In the genomic region with DNA sequence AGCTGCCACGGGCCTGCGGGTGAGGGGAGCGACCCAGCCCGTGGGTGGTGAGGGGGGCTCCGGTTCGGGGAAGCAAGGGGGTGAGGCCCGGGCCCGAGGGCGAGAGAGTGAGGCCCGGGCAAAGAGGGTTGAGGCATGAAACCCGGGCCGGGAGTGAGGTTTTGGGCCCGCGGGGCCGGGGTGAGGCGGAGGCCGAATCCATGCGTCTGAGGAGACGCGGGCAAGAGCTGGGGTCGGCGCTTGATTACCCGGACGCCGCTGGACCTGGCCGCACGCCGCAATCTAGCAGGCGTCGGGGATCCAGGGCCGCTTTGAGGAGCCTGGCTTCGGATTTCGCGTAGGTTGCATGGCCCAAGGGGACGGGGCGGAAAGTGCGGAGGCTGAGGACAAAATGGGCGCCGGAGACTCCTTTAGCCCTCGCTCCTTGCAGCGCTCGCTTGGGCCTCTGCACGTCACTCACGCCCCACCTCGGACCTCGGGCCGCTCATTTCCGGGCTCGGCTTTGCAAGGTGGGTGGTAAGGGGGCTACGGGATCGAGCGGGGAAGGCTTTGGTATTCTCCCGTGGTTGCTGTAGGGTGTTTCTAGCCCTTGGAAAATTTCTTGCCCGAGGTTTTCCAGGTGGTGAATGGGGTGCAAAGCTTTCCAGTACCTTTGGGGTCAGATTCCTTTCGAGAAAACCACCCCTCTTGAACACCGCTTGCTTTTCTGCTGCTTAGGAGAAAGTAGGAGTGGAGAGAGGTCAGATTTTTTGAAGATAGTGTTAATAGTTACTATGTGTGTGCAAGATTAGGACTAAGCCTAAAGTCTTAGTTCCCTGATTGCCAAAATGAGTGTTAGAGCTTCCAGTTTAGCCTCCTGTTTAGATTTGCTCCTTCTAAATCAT, we compare ENCODE assay signal across 8 cellular contexts. TPM values are rescaled to one million over a fixed set of nuclear protein-coding genes. Genes with fewer than 3 reads are reported as not detected.
A peak's percentile ranks its signal among the peaks of the same experiment; 100 is the strongest.
DNase-seq lines count a peak whose midpoint lies in the region; ATAC-seq, FAIRE-seq and TF ChIP-seq lines count a peak whose summit lies in the region.

No MANE protein-coding gene starts in this region.

- TF ChIP-seq RAD21 in SK-N-SH (IDR thresholded peaks at IDR 0.05; ENCODE audit: low read length), result peak; percentile 11; the same call in 1 of the 2 replicates

- peak; percentile 37 for ATAC-seq in DND-41 (ENCODE audit: insufficient read depth, low read depth)
- ATAC-seq in GM21381 (IDR thresholded peaks at IDR 0.05; ENCODE audit: unreplicated experiment), result peak; percentile 44
- peak; percentile 73 to 76 for ATAC-seq in right cardiac atrium

- CTCF ChIA-PET in SK-N-SH (lab: Yijun Ruan, JAX), result interaction anchor here (0.8 to 1.4 kb wide), 4 partner anchors 10 to 29 kb away, joined by 3 read pairs; no protein-coding TSS in a partner anchor

- POLR2A ChIA-PET in SK-N-SH (lab: Yijun Ruan, JAX), result interaction anchor here (0.6 to 0.8 kb wide), 2 partner anchors 109 to 276 kb away, joined by 3 to 4 read pairs; partner anchors contain the start of gene SPSB4

- peaks cover 9% of the 10 kb centered on the region for H3F3A ChIP-seq in SK-N-SH (replicated peaks; ENCODE audit: insufficient read depth)

- peak overlapping the region; percentile 75 for H3K4me2 ChIP-seq in DND-41 (ENCODE audit: insufficient read depth, low read length)
- H3K4me2 ChIP-seq in SK-N-SH, result peak overlapping the region; percentile 95

- H3K9ac ChIP-seq in DND-41 (ENCODE audit: low read depth, low read length) (peak overlapping the region; percentile 90), SK-N-SH (peak overlapping the region; percentile 96)

- intact Hi-C loops in right cardiac atrium (cut with DNase I), result no loop called here

- peaks cover 8% of the 10 kb centered on the region; the same call in 1 of the 2 replicates for H3K36me3 ChIP-seq in DND-41 (ENCODE audit: insufficient read depth, low read length)
- peaks cover 0 to 6% of the 10 kb centered on the region in 2 experiments for H3K36me3 ChIP-seq in SK-N-SH (replicated peaks in 1 of 2; ENCODE audit: control insufficient read depth in 1 of 2, insufficient read depth in 2 of 2, low read length in 1 of 2)

- H4K20me1 ChIP-seq in DND-41 (ENCODE audit: insufficient read depth, low read length) (peaks cover 21% of the 10 kb centered on the region; the same call in 1 of the 2 replicates), SK-N-SH (ENCODE audit: insufficient read depth) (peaks cover 37% of the 10 kb centered on the region)

- H3K27ac ChIP-seq in DND-41 (ENCODE audit: low read length) (peak overlapping the region; percentile 88), SK-N-SH (ENCODE audit: low read depth in 2 of 2, low read length in 1 of 2) (peak overlapping the region; percentile 90 to 91), right cardiac atrium (ENCODE audit: low read length) (peak overlapping the region; percentile 90)

- no peaks in the 10 kb centered on the region for H3K27me3 ChIP-seq in DND-41 (ENCODE audit: insufficient read depth, low read length, poor library complexity)
- no peaks in the 10 kb centered on the region for H3K27me3 ChIP-seq in SK-N-SH (ENCODE audit: insufficient read depth)
- H3K27me3 ChIP-seq in right cardiac atrium (ENCODE audit: control insufficient read depth, insufficient read depth), result no peaks in the 10 kb centered on the region

- no peak for TF ChIP-seq EP300 in SK-N-SH (IDR thresholded peaks at IDR 0.05; ENCODE audit: borderline replicate concordance in 1 of 2, low read depth in 1 of 2, low read length in 1 of 2)

- H3K4me3 ChIP-seq in DND-41 (ENCODE audit: low read depth in 1 of 2, low read length in 2 of 2), result peak overlapping the region; percentile 76 to 98
- peak overlapping the region; percentile 91 to 92 for H3K4me3 ChIP-seq in SK-N-SH (ENCODE audit: low read depth in 2 of 2, low read length in 1 of 2)
- peak overlapping the region; percentile 85 for H3K4me3 ChIP-seq in right cardiac atrium (ENCODE audit: low read length)

- H3K9me3 ChIP-seq in DND-41 (ENCODE audit: insufficient read depth, low read length, severe bottlenecking) (no peaks in the 10 kb centered on the region), SK-N-SH (no peaks in the 10 kb centered on the region), right cardiac atrium (ENCODE audit: control insufficient read depth, low read length) (no peaks in the 10 kb centered on the region)

- H3K4me1 ChIP-seq in DND-41 (ENCODE audit: insufficient read depth, low read length) (peaks cover 36% of the 10 kb centered on the region), SK-N-SH (ENCODE audit: control insufficient read depth in 1 of 2, insufficient read depth in 2 of 2, low read depth in 1 of 2, low read length in 1 of 2) (peaks cover 9 to 11% of the 10 kb centered on the region in 2 experiments; a peak in 2 of 4 replicates), right cardiac atrium (ENCODE audit: control insufficient read depth, insufficient read depth, low read length) (no peaks in the 10 kb centered on the region)

- peak overlapping the region; percentile 82 for H2AFZ ChIP-seq in DND-41 (ENCODE audit: low read depth, low read length)
- peak overlapping the region; percentile 75 for H2AFZ ChIP-seq in SK-N-SH (ENCODE audit: low read depth)

- no peaks in the 10 kb centered on the region for H3K9me2 ChIP-seq in SK-N-SH

- TF ChIP-seq CTCF in DND-41 (IDR thresholded peaks at IDR 0.05; ENCODE audit: borderline replicate concordance, extremely low read depth, low read length, poor library complexity, severe bottlenecking), result no peak
- TF ChIP-seq CTCF in SK-N-SH (IDR thresholded peaks at IDR 0.05), result no peak

- peaks cover 57% of the 10 kb centered on the region for H3K79me2 ChIP-seq in DND-41 (ENCODE audit: insufficient read depth, low read length)
- peaks cover 54% of the 10 kb centered on the region for H3K79me2 ChIP-seq in SK-N-SH (ENCODE audit: insufficient read depth)

- DNase-seq in DND-41 (peak; percentile 49), HTR-8/SVneo (ENCODE audit: insufficient read length, low spot score) (peak; percentile 47), SK-N-SH (peak; percentile 67), amniotic epithelial cell (ENCODE audit: low read depth) (peak; percentile 50), right cardiac atrium (peak; percentile 53 to 85 (median 80)), pulmonary artery endothelial cell (ENCODE audit: low read depth, low spot score) (peak; percentile 2), NCI-H187 treated with DMSO at 0.1 percent for 48 hours (lab: John Stamatoyannopoulos, UW) (no peak)

- under 1% methylated on average over 31 of the region's 56 CpGs for WGBS in SK-N-SH (ENCODE audit: low lambda C conversion rate)
- WGBS in right cardiac atrium, result under 1% methylated on average over 56 of the region's 56 CpGs

- FAIRE-seq in HTR-8/SVneo (lab: Jason Lieb, UNC), result peak; percentile 4

TF ChIP-seq in SK-N-SH, 30 proteins besides CTCF, POLR2A, EP300 and RAD21:
- TF ChIP-seq, protein P1, sequence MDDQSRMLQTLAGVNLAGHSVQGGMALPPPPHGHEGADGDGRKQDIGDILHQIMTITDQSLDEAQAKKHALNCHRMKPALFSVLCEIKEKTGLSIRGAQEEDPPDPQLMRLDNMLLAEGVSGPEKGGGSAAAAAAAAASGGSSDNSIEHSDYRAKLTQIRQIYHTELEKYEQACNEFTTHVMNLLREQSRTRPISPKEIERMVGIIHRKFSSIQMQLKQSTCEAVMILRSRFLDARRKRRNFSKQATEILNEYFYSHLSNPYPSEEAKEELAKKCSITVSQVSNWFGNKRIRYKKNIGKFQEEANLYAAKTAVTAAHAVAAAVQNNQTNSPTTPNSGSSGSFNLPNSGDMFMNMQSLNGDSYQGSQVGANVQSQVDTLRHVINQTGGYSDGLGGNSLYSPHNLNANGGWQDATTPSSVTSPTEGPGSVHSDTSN (IDR thresholded peaks at IDR 0.05), result peak; percentile 80; the same call in 1 of the 2 replicates
- TF ChIP-seq NRF1 (IDR thresholded peaks at IDR 0.05; ENCODE audit: low read depth, low read length), result no peak
- peak; percentile 72; the same call in 1 of the 2 replicates for TF ChIP-seq YY1 (IDR thresholded peaks at IDR 0.05; ENCODE audit: low read depth)
- 0 out of 2 replicates have a peak, but pooled peaks have one; percentile 12 for TF ChIP-seq FOSL2 (IDR thresholded peaks at IDR 0.05; ENCODE audit: borderline replicate concordance, low read depth)
- TF ChIP-seq TEAD4 (IDR thresholded peaks at IDR 0.05; ENCODE audit: borderline replicate concordance, insufficient read depth), result no peak
- peak; percentile 62 for TF ChIP-seq MXI1 (IDR thresholded peaks at IDR 0.05; ENCODE audit: low read depth, low read length)

RNA-seq across cellular contexts. Expression of gene SLC25A36, which starts 0.8 kb away (rescaled TPM):
- polyA plus RNA-seq in SK-N-SH (2012; rRNA removed) (23.3 and 37.3 TPM in 2 replicates), right cardiac atrium (34.3 TPM)
- polyA plus RNA-seq in SK-N-SH (2012; cell fraction: cytosol; rRNA removed), result 24.7 and 27.3 TPM in 2 replicates
- 78.6 and 117 TPM in 2 replicates for polyA plus RNA-seq in SK-N-SH (2012; cell fraction: nucleus; rRNA removed)
- total RNA-seq in right cardiac atrium (10 to 100 TPM; 60.0 to 75.0 (median 70.4) TPM), pulmonary artery endothelial cell (60.3 and 62.3 TPM in 2 replicates)
